8 cellular contexts compared by ENCODE assay signal in genomic region chr1:223142269-223142668, GRCh38. TPM values are rescaled to one million over a fixed set of nuclear protein-coding genes. Genes with fewer than 3 reads are reported as not detected.
DNase-seq lines count a peak whose midpoint lies in the region; ATAC-seq and TF ChIP-seq lines count a peak whose summit lies in the region.

No MANE protein-coding gene starts in this region.

- in situ Hi-C loops in HAP-1 (cut with MboI; ENCODE audit: low sequenced_read_pairs), result no loop called here

- no peaks in the 10 kb centered on the region for H3K27me3 ChIP-seq in HAP-1 (ENCODE audit: low read depth)
- no peaks in the 10 kb centered on the region for H3K27me3 ChIP-seq in SJSA1 (replicated peaks)
- H3K27me3 ChIP-seq in gastroesophageal sphincter, result no peaks in the 10 kb centered on the region

- no peak for TF ChIP-seq POLR2A in gastroesophageal sphincter (IDR thresholded peaks at IDR 0.05)

- H3K27ac ChIP-seq in SJSA1, result no peak overlapping the region
- H3K27ac ChIP-seq in gastroesophageal sphincter, result peak overlapping the region in 3 of 4 donors; percentile 54 to 76 (median 74)

- no peak for DNase-seq in HAP-1 (ENCODE audit: low spot score in 2 of 2)
- DNase-seq in SJSA1 (ENCODE audit: low read depth in 1 of 2, low spot score in 2 of 2), result no peak
- no peak for DNase-seq in retinal pigment epithelial cell (ENCODE audit: low read depth)
- DNase-seq in medulla oblongata (ENCODE audit: extremely low spot score), result no peak
- DNase-seq in GDM1 (lab: John Stamatoyannopoulos, UW), result no peak

- H3K4me1 ChIP-seq in HAP-1 (peaks cover 4% of the 10 kb centered on the region; the same call in 1 of the 2 replicates), SJSA1 (replicated peaks) (peaks cover 41% of the 10 kb centered on the region), gastroesophageal sphincter (peaks cover 0 to 56% (median 9%) of the 10 kb centered on the region in 3 donors)

- H3K36me3 ChIP-seq in HAP-1 (replicated peaks) (no peaks in the 10 kb centered on the region), SJSA1 (no peaks in the 10 kb centered on the region), gastroesophageal sphincter (no peaks in the 10 kb centered on the region)

- H3K4me3 ChIP-seq in HAP-1, result peak overlapping the region; percentile 31
- H3K4me3 ChIP-seq in SJSA1, result peak overlapping the region; percentile 64
- H3K4me3 ChIP-seq in gastroesophageal sphincter, result peak overlapping the region in 1 of 2 donors; percentile 59
- H3K4me3 ChIP-seq in retinal pigment epithelial cell (ENCODE audit: low read length), result peak overlapping the region; percentile 43

- TF ChIP-seq CTCF in gastroesophageal sphincter (IDR thresholded peaks at IDR 0.05), result no peak
- TF ChIP-seq CTCF in retinal pigment epithelial cell (conservative IDR thresholded peaks at IDR 0.05; ENCODE audit: low read depth, low read length), result no peak

- WGBS in gastroesophageal sphincter (ENCODE audit: low coverage in 1 of 2), 2 donors, result 80 to 90% methylated on average over 2 to 4 of the region's 11 CpGs

- H3K9me3 ChIP-seq in HAP-1 (no peaks in the 10 kb centered on the region), SJSA1 (replicated peaks) (no peaks in the 10 kb centered on the region), gastroesophageal sphincter (no peaks in the 10 kb centered on the region)

- ATAC-seq in gastroesophageal sphincter (no peak), GM21717 (IDR thresholded peaks at IDR 0.05; ENCODE audit: unreplicated experiment) (no peak), GM21367 (IDR thresholded peaks at IDR 0.05; ENCODE audit: unreplicated experiment) (no peak)

- no peak for TF ChIP-seq EP300 in gastroesophageal sphincter (IDR thresholded peaks at IDR 0.05)

RNA-seq across cellular contexts. Expression of gene TLR5, which starts 0.8 kb away (rescaled TPM):
- total RNA-seq in SJSA1 (2014; rRNA removed; shearing (Covaris generic)), result 1.7 and 2.4 TPM in 2 replicates
- 10 to 100 TPM in 1 of 4 donors, 1 to 10 TPM in 3; 3.5 to 15.1 (median 6.0) TPM for total RNA-seq in gastroesophageal sphincter
